Comparison of ENCODE assay signal across 23 cellular contexts in genomic region chr4:54484361-54484760, GRCh38.
A peak's percentile ranks its signal among the peaks of the same experiment; 100 is the strongest.
DNase-seq lines count a peak whose midpoint lies in the region; ATAC-seq, FAIRE-seq and TF ChIP-seq lines count a peak whose summit lies in the region.
"Had no signal": no experiment of that assay in that cellular context is flagged by ENCODE, and none has a peak within 500 bp of the region (broad histone marks: within the 10 kb centered on the region; RNA-seq: fewer than 3 reads in every experiment).

No MANE protein-coding gene starts in this region.

- CTCF ChIA-PET in PC-3 (lab: Charles Lee), result no interaction called here

- H3K4me2 ChIP-seq in PC-3 (ENCODE audit: low read length), result no peak overlapping the region

- in situ Hi-C loops in G401 (cut with HindIII; ENCODE audit: low sequenced_read_pairs), result no loop called here

- DNase-seq in COLO668 (lab: John Stamatoyannopoulos, UW; ENCODE audit: unreplicated experiment) (peak; percentile 60), NCI-H1417 (lab: John Stamatoyannopoulos, UW) (peak; percentile 58 to 84 (median 73)), NCI-H2171 (lab: John Stamatoyannopoulos, UW) (peak; percentile 63), PC-3 (peak; percentile 18), small intestine (no peak), G401 (ENCODE audit: low spot score) (no peak), hippocampal formation (lab: John Stamatoyannopoulos, UW) (no peak), endodermal cell (no peak)
- DNase-seq: activated naive CD4-positive, alpha-beta T cell treated with Interleukin-2 at 50 U/mL for 16 hours; aorta; C1 segment of cervical spinal cord; effector memory CD8-positive, alpha-beta T cell; hypothalamus; kidney; naive B cell; ovary; SHP77 treated with DMSO at 0.1 percent for 48 hours; trophoblast cell had no signal

- H3F3A ChIP-seq in PC-3 (ENCODE audit: low read length, unreplicated experiment), result no peaks in the 10 kb centered on the region

- H3K4me1 ChIP-seq in PC-3 (ENCODE audit: insufficient read depth, low read length) (no peaks in the 10 kb centered on the region), small intestine (ENCODE audit: control insufficient read depth in 2 of 2, insufficient read depth in 1 of 2, low read depth in 1 of 2, low read length in 1 of 2) (no peaks in the 10 kb centered on the region), endodermal cell (ENCODE audit: control insufficient read depth, insufficient read depth, low read length) (no peaks in the 10 kb centered on the region)

- H3K36me3 ChIP-seq in PC-3 (ENCODE audit: low read depth, low read length) (no peaks in the 10 kb centered on the region), small intestine (ENCODE audit: control insufficient read depth in 2 of 2, insufficient read depth in 2 of 2, low read length in 2 of 2) (no peaks in the 10 kb centered on the region), endodermal cell (ENCODE audit: control insufficient read depth, insufficient read depth, low read length) (no peaks in the 10 kb centered on the region)
- H3K36me3 ChIP-seq: ovary had no signal

- H3K4me3 Mint-ChIP-seq in endodermal cell, result no peak overlapping the region
- H3K4me3 Mint-ChIP-seq: effector memory CD8-positive, alpha-beta T cell; IgD-negative memory B cell; naive B cell; stimulated activated naive CD8-positive, alpha-beta T cell treated with anti-CD3 and anti-CD28 coated beads, Interleukin-15, Interleukin-2, amounts not matched to agents 100 ng/mL and 50 ng/mL, for 24 hours had no signal

- intact Hi-C loops in PC-3 (cut with micrococcal nuclease), result no loop called here

- H3K9ac ChIP-seq in PC-3 (ENCODE audit: low read length) (no peak overlapping the region), endodermal cell (ENCODE audit: extremely low read depth, low read length, poor library complexity, severe bottlenecking) (no peak overlapping the region)

- H3K79me2 ChIP-seq in PC-3 (ENCODE audit: low read length), result no peaks in the 10 kb centered on the region

- H3K27ac Mint-ChIP-seq in endodermal cell, result no peak overlapping the region
- H3K27ac Mint-ChIP-seq: effector memory CD8-positive, alpha-beta T cell; IgD-negative memory B cell; naive B cell; stimulated activated naive CD8-positive, alpha-beta T cell treated with anti-CD3 and anti-CD28 coated beads, Interleukin-15, Interleukin-2, amounts not matched to agents 100 ng/mL and 50 ng/mL, for 24 hours had no signal

- H2AFZ ChIP-seq in PC-3 (ENCODE audit: low read length), result no peak overlapping the region

- no peak overlapping the region for H3K4me3 ChIP-seq in PC-3 (ENCODE audit: low read length)
- H3K4me3 ChIP-seq in small intestine (ENCODE audit: low read depth in 1 of 2, low read length in 2 of 2), result no peak overlapping the region
- no peak overlapping the region for H3K4me3 ChIP-seq in endodermal cell (ENCODE audit: low read length)
- H3K4me3 ChIP-seq: ovary had no signal

- FAIRE-seq in small intestine (lab: Jason Lieb, UNC), result no peak
- FAIRE-seq: H54, kidney had no signal

- 78 to 90% (median 86%) methylated on average over 6 of the region's 6 CpGs for WGBS in small intestine, 3 donors
- WGBS in endodermal cell (ENCODE audit: insufficient coverage in 1 of 2, insufficient read length in 1 of 2), 2 experiments, result 95 to 100% methylated on average over 4 to 6 of the region's 6 CpGs

- H3K4me1 Mint-ChIP-seq in endodermal cell, result no peaks in the 10 kb centered on the region
- H3K4me1 Mint-ChIP-seq: IgD-negative memory B cell, naive B cell had no signal

- no peaks in the 10 kb centered on the region for H3K27me3 ChIP-seq in PC-3 (ENCODE audit: low read length)
- no peaks in the 10 kb centered on the region for H3K27me3 ChIP-seq in small intestine (ENCODE audit: control insufficient read depth in 2 of 2, insufficient read depth in 2 of 2, low read length in 2 of 2)
- no peaks in the 10 kb centered on the region for H3K27me3 ChIP-seq in endodermal cell (ENCODE audit: control insufficient read depth, insufficient read depth, low read length, poor library complexity, severe bottlenecking)
- H3K27me3 ChIP-seq: ovary had no signal

- POLR2A ChIA-PET in PC-3 (lab: Charles Lee; ENCODE audit: unreplicated experiment), result no interaction called here

- H3K9me2 ChIP-seq in PC-3 (replicated peaks; ENCODE audit: low read length), result no peaks in the 10 kb centered on the region

- H3K9me3 Mint-ChIP-seq in endodermal cell, result peaks cover 9% of the 10 kb centered on the region

- BruUV-seq in PC-3 (replicated peaks; lab: Mats Ljungman, UMichigan), result no TSS peak

- no peak overlapping the region for H3K27ac ChIP-seq in PC-3 (ENCODE audit: low read length)
- no peak overlapping the region for H3K27ac ChIP-seq in small intestine (ENCODE audit: low read depth in 1 of 2, low read length in 1 of 2)
- no peak overlapping the region for H3K27ac ChIP-seq in endodermal cell (ENCODE audit: low read depth, low read length)
- H3K27ac ChIP-seq: HL-60, ovary had no signal

- no peaks in the 10 kb centered on the region for H3K9me3 ChIP-seq in PC-3 (ENCODE audit: low read length)
- H3K9me3 ChIP-seq in small intestine (ENCODE audit: control insufficient read depth, low read depth), result no peaks in the 10 kb centered on the region
- H3K9me3 ChIP-seq in endodermal cell (ENCODE audit: control insufficient read depth, low read length), result peaks cover 10% of the 10 kb centered on the region
- H3K9me3 ChIP-seq: ovary had no signal

- no peaks in the 10 kb centered on the region for H4K20me1 ChIP-seq in PC-3 (ENCODE audit: low read length)

- no peak for ATAC-seq in PC-3
- ATAC-seq: effector memory CD8-positive, alpha-beta T cell; sciatic nerve had no signal

- TF ChIP-seq CTCF in PC-3 (conservative IDR thresholded peaks at IDR 0.05; ENCODE audit: low read depth, low read length) (no peak), endodermal cell (conservative IDR thresholded peaks at IDR 0.05) (no peak)

- H3K36me3 Mint-ChIP-seq in endodermal cell (ENCODE audit: low read depth), result no peaks in the 10 kb centered on the region
- H3K36me3 Mint-ChIP-seq: IgD-negative memory B cell had no signal

- H3K27me3 Mint-ChIP-seq in endodermal cell (ENCODE audit: insufficient read depth), result peaks cover 4% of the 10 kb centered on the region
- H3K27me3 Mint-ChIP-seq: effector memory CD8-positive, alpha-beta T cell; stimulated activated naive CD8-positive, alpha-beta T cell treated with anti-CD3 and anti-CD28 coated beads, Interleukin-15, Interleukin-2, amounts not matched to agents 100 ng/mL and 50 ng/mL, for 24 hours had no signal

Comparison
In these comparisons a context has a peak if more than half of its experiments do, and no peak if none do; other contexts are left out.
1. DNase-seq: peak in COLO668 (single experiment), NCI-H1417 (3 of 3), NCI-H2171 (single experiment) and PC-3 (single experiment); none in small intestine (single experiment), G401 (single experiment), hippocampal formation (0 of 2) and endodermal cell (single experiment).